In the genomic region with DNA sequence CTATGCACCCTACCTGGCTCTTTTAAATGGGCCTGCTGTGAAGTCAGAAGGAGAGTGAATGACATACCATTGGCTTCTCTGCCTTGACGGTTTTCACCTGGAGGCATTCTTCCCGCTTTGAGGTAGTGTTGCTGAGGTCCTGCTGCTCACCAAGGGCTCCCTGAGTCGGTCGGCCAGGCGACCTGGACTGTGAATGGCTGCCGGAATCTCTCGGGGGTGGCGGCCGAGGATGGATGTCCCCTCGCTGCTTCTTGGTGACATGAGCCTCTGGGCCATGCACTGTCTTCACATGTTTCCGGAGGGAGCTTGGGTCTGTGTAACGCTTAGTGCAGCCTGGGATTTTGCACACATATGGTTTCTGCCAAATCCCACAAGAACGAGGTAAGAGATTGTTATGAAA, we compare ENCODE assay signal across 37 cellular contexts.
"Had no signal": no experiment of that assay in that cellular context is flagged by ENCODE, and none has a peak within 500 bp of the region (broad histone marks: within the 10 kb centered on the region; RNA-seq: fewer than 3 reads in every experiment).

No MANE protein-coding gene starts in this region.

- H3K4me1 ChIP-seq: adrenal gland, body of pancreas had no signal

- H3K36me3 Mint-ChIP-seq: activated CD4-positive, alpha-beta memory T cell treated with anti-CD3 and anti-CD28 coated beads for 36 hours; activated naive CD4-positive, alpha-beta T cell treated with anti-CD3 and anti-CD28 coated beads, Interleukin-2, amount 50 U/mL, for 72 hours; activated naive CD8-positive, alpha-beta T cell treated with anti-CD3 and anti-CD28 coated beads for 36 hours had no signal

- H3K4me3 ChIP-seq: adrenal gland, body of pancreas, cardiac muscle cell had no signal

- H3K27me3 ChIP-seq: adrenal gland, body of pancreas, brain microvascular endothelial cell, cardiac muscle cell had no signal

- H3K9me3 ChIP-seq: adrenal gland, body of pancreas had no signal

- DNase-seq: activated B cell treated with CpG ODN at 0.5 μM for 24 hours; activated CD4-positive, alpha-beta memory T cell treated with anti-CD3 and anti-CD28 coated beads for 36 hours; activated CD4-positive, alpha-beta T cell treated with anti-CD3 and anti-CD28 coated beads for 4 hours; activated CD4-positive, alpha-beta T cell treated with anti-CD3 and anti-CD28 coated beads, Interleukin-2, amount 10 ng/mL, durations not matched to agents 24 days and 14 days; activated CD4-positive, alpha-beta T cell treated with anti-CD3 and anti-CD28 coated beads, Interleukin-2, amount 50 U/mL, for 1 hour; activated CD4-positive, alpha-beta T cell treated with anti-CD3 and anti-CD28 coated beads, Interleukin-2, amount 50 U/mL, for 4 hours; activated CD4-positive, CD25-positive, alpha-beta regulatory T cell treated with anti-CD3 and anti-CD28 coated beads, Interleukin-2, amount 50 U/mL, for 72 hours; activated CD8-positive, alpha-beta memory T cell treated with anti-CD3 and anti-CD28 coated beads, Interleukin-2, amount 50 U/mL, for 4 hours; activated CD8-positive, alpha-beta T cell treated with anti-CD3 and anti-CD28 coated beads for 36 hours; activated effector memory CD4-positive, alpha-beta T cell treated with anti-CD3 and anti-CD28 coated beads, Interleukin-2, amount 50 U/mL, for 16 hours; activated gamma-delta T cell treated with Interleukin-2 at 50 U/mL for 16 hours; activated naive CD4-positive, alpha-beta T cell; activated naive CD4-positive, alpha-beta T cell treated with anti-CD3 and anti-CD28 coated beads for 36 hours; activated naive CD4-positive, alpha-beta T cell treated with anti-CD3 and anti-CD28 coated beads, Interleukin-2, amount 50 U/mL, for 16 hours; activated naive CD8-positive, alpha-beta T cell treated with anti-CD3 and anti-CD28 coated beads for 36 hours; activated T-cell treated with anti-CD3 and anti-CD28 coated beads for 4 hours; activated T-cell treated with anti-CD3 and anti-CD28 coated beads, Interleukin-2, amount 50 U/mL, for 1 hour; activated T-cell treated with anti-CD3 and anti-CD28 coated beads, Interleukin-2, amount 50 U/mL, for 4 hours; activated T-cell treated with anti-CD3 and anti-CD28 coated beads, Interleukin-2, amount 50 U/mL, for 72 hours; adrenal gland; amniotic stem cell; aorta; body of pancreas; brain microvascular endothelial cell; caudate nucleus; cerebellar nuclear complex; T-helper 1 cell; T-helper 2 cell; T-helper 9 cell had no signal

- ATAC-seq: activated CD8-positive, alpha-beta T cell treated with anti-CD3 and anti-CD28 coated beads for 36 hours; activated naive CD4-positive, alpha-beta T cell treated with anti-CD3 and anti-CD28 coated beads, Interleukin-2, amount 50 U/mL, for 72 hours; activated T-cell treated with anti-CD3 and anti-CD28 coated beads, Interleukin-2, amount 50 U/mL, for 4 hours; activated T-cell treated with anti-CD3 and anti-CD28 coated beads, Interleukin-2, amount 50 U/mL, for 72 hours; activated T-helper 17 cell treated with anti-CD3 and anti-CD28 coated beads, Interleukin-2, amount 50 U/mL, for 72 hours; body of pancreas had no signal

- H3K27me3 Mint-ChIP-seq: activated CD4-positive, alpha-beta memory T cell treated with anti-CD3 and anti-CD28 coated beads for 36 hours; activated T-helper 17 cell treated with anti-CD3 and anti-CD28 coated beads, Interleukin-2, amount 50 U/mL, for 72 hours; central memory CD8-positive, alpha-beta T cell had no signal

- H3K9me3 Mint-ChIP-seq: activated B cell treated with CpG ODN at 0.5 μM for 24 hours; activated CD4-positive, alpha-beta memory T cell treated with anti-CD3 and anti-CD28 coated beads for 36 hours; activated CD4-positive, alpha-beta T cell treated with anti-CD3 and anti-CD28 coated beads, Interleukin-2, amount 10 ng/mL, durations not matched to agents 24 days and 14 days; activated CD8-positive, alpha-beta T cell treated with anti-CD3 and anti-CD28 coated beads for 36 hours; activated naive CD4-positive, alpha-beta T cell treated with anti-CD3 and anti-CD28 coated beads for 36 hours; activated naive CD4-positive, alpha-beta T cell treated with anti-CD3 and anti-CD28 coated beads, Interleukin-2, amount 50 U/mL, for 72 hours; activated naive CD8-positive, alpha-beta T cell treated with anti-CD3 and anti-CD28 coated beads for 36 hours; activated T-cell treated with anti-CD3 and anti-CD28 coated beads, Interleukin-2, amount 50 U/mL, for 4 hours; activated T-cell treated with anti-CD3 and anti-CD28 coated beads, Interleukin-2, amount 50 U/mL, for 72 hours; activated T-helper 1 cell treated with anti-CD3 and anti-CD28 coated beads, Interleukin-12 subunit alpha, Interleukin-12 subunit beta, Interleukin-2, Interleukin-4 antibody, amounts not matched to agents 30 ng/mL and 10 ng/mL and 1 ng/mL, durations not matched to agents 14 hours and 24 hours and 36 hours; activated T-helper 17 cell treated with anti-CD3 and anti-CD28 coated beads, Interleukin-2, amount 50 U/mL, for 72 hours; central memory CD8-positive, alpha-beta T cell; T-helper 1 cell treated with Interleukin-12 subunit alpha and Interleukin-12 subunit beta and Interleukin-4 antibody, amounts not matched to agents 30 μg/mL and 1 μg/mL, for 36 hours; T-helper 2 cell treated with Interferon-gamma antibody and Interleukin-4, amounts not matched to agents 5 μg/mL and 100 μg/mL, for 36 hours had no signal

- H3K4me3 Mint-ChIP-seq: activated B cell treated with CpG ODN at 0.5 μM for 24 hours; activated CD4-positive, alpha-beta memory T cell treated with anti-CD3 and anti-CD28 coated beads for 36 hours; activated CD4-positive, alpha-beta T cell treated with anti-CD3 and anti-CD28 coated beads, Interleukin-2, amount 10 ng/mL, durations not matched to agents 24 days and 14 days; activated CD8-positive, alpha-beta T cell treated with anti-CD3 and anti-CD28 coated beads for 36 hours; activated naive CD4-positive, alpha-beta T cell treated with anti-CD3 and anti-CD28 coated beads for 36 hours; activated naive CD8-positive, alpha-beta T cell treated with anti-CD3 and anti-CD28 coated beads for 36 hours; activated T-cell treated with anti-CD3 and anti-CD28 coated beads, Interleukin-2, amount 50 U/mL, for 4 hours; activated T-cell treated with anti-CD3 and anti-CD28 coated beads, Interleukin-2, amount 50 U/mL, for 72 hours; activated T-helper 1 cell treated with anti-CD3 and anti-CD28 coated beads, Interleukin-12 subunit alpha, Interleukin-12 subunit beta, Interleukin-2, Interleukin-4 antibody, amounts not matched to agents 30 ng/mL and 10 ng/mL and 1 ng/mL, durations not matched to agents 14 hours and 24 hours and 36 hours; activated T-helper 17 cell treated with anti-CD3 and anti-CD28 coated beads, Interleukin-2, amount 50 U/mL, for 72 hours; central memory CD8-positive, alpha-beta T cell; T-helper 1 cell treated with Interleukin-12 subunit alpha and Interleukin-12 subunit beta and Interleukin-4 antibody, amounts not matched to agents 30 μg/mL and 1 μg/mL, for 36 hours; T-helper 2 cell treated with Interferon-gamma antibody and Interleukin-4, amounts not matched to agents 5 μg/mL and 100 μg/mL, for 36 hours had no signal

- H3K4me1 Mint-ChIP-seq: activated B cell treated with CpG ODN at 0.5 μM for 24 hours; activated CD4-positive, alpha-beta T cell treated with anti-CD3 and anti-CD28 coated beads, Interleukin-2, amount 10 ng/mL, durations not matched to agents 24 days and 14 days; activated naive CD8-positive, alpha-beta T cell treated with anti-CD3 and anti-CD28 coated beads for 36 hours; activated T-helper 17 cell treated with anti-CD3 and anti-CD28 coated beads, Interleukin-2, amount 50 U/mL, for 72 hours; central memory CD8-positive, alpha-beta T cell had no signal

- H3K27ac Mint-ChIP-seq: activated B cell treated with CpG ODN at 0.5 μM for 24 hours; activated CD4-positive, alpha-beta memory T cell treated with anti-CD3 and anti-CD28 coated beads for 36 hours; activated CD4-positive, alpha-beta T cell treated with anti-CD3 and anti-CD28 coated beads, Interleukin-2, amount 10 ng/mL, durations not matched to agents 24 days and 14 days; activated CD8-positive, alpha-beta T cell treated with anti-CD3 and anti-CD28 coated beads for 36 hours; activated naive CD4-positive, alpha-beta T cell treated with anti-CD3 and anti-CD28 coated beads for 36 hours; activated naive CD4-positive, alpha-beta T cell treated with anti-CD3 and anti-CD28 coated beads, Interleukin-2, amount 50 U/mL, for 72 hours; activated naive CD8-positive, alpha-beta T cell treated with anti-CD3 and anti-CD28 coated beads for 36 hours; activated T-cell treated with anti-CD3 and anti-CD28 coated beads, Interleukin-2, amount 50 U/mL, for 72 hours; activated T-helper 1 cell treated with anti-CD3 and anti-CD28 coated beads, Interleukin-12 subunit alpha, Interleukin-12 subunit beta, Interleukin-2, Interleukin-4 antibody, amounts not matched to agents 30 ng/mL and 10 ng/mL and 1 ng/mL, durations not matched to agents 14 hours and 24 hours and 36 hours; activated T-helper 17 cell treated with anti-CD3 and anti-CD28 coated beads, Interleukin-2, amount 50 U/mL, for 72 hours; T-helper 1 cell treated with Interleukin-12 subunit alpha and Interleukin-12 subunit beta and Interleukin-4 antibody, amounts not matched to agents 30 μg/mL and 1 μg/mL, for 36 hours; T-helper 2 cell treated with Interferon-gamma antibody and Interleukin-4, amounts not matched to agents 5 μg/mL and 100 μg/mL, for 36 hours had no signal

- H3K27ac ChIP-seq: adrenal gland, body of pancreas, brain microvascular endothelial cell, cardiac muscle cell, VCaP had no signal

- H3K36me3 ChIP-seq: adrenal gland, brain microvascular endothelial cell had no signal
